20 cellular contexts compared by ENCODE assay signal in the genomic region with DNA sequence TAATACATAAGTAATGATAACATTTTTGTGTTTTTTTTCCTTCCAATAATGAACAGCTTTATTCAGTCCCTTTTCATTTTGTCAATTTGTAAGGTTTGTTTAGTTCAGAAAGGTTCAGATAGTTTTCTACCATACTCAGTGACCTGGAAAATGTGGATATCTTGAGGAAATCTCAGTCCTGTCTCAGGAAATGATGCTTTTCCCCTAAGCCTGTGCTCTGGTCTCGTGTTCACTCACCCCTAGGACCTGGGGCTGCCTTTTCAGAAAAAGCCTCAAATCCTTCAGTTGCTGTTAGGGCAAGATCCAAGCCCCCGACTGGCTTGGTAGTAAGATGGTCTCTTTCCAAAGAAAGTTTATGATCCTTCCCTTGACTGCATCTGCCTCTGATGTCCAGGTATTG. TPM values are rescaled to one million over a fixed set of nuclear protein-coding genes. Genes with fewer than 3 reads are reported as not detected.
A peak's percentile ranks its signal among the peaks of the same experiment; 100 is the strongest.
DNase-seq lines count a peak whose midpoint lies in the region; ATAC-seq and TF ChIP-seq lines count a peak whose summit lies in the region.
"Had no signal": no experiment of that assay in that cellular context is flagged by ENCODE, and none has a peak within 500 bp of the region (broad histone marks: within the 10 kb centered on the region; RNA-seq: fewer than 3 reads in every experiment).

No MANE protein-coding gene starts in this region.

- H3K27me3 Mint-ChIP-seq in endothelial cell (ENCODE audit: unreplicated experiment) (no peaks in the 10 kb centered on the region), T-cell (peaks cover 11 to 14% of the 10 kb centered on the region in 2 donors)

- H3K27me3 ChIP-seq in BLaER1: no peaks in the 10 kb centered on the region
- no peaks in the 10 kb centered on the region for H3K27me3 ChIP-seq in BLaER1 treated with 17β-estradiol and CSF1 and Interleukin-3, amounts not matched to agents 10 nM and 100 nM
- H3K27me3 ChIP-seq in gastrocnemius medialis: no peaks in the 10 kb centered on the region

- CTCF ChIA-PET in T-cell (lab: Charles Lee): no interaction called here

- H3K27ac ChIP-seq in BLaER1 (no peak overlapping the region), gastrocnemius medialis (peak overlapping the region in 3 of 4 donors; percentile 31 to 52 (median 33))
- H3K27ac ChIP-seq in BLaER1 treated with 17β-estradiol and CSF1 and Interleukin-3, amounts not matched to agents 10 nM and 100 nM: no peak overlapping the region
- H3K27ac ChIP-seq: GM23248 had no signal

- H4K20me1 ChIP-seq in BLaER1: no peaks in the 10 kb centered on the region
- no peaks in the 10 kb centered on the region for H4K20me1 ChIP-seq in BLaER1 treated with 17β-estradiol and CSF1 and Interleukin-3, amounts not matched to agents 10 nM and 100 nM

- intact Hi-C loops in gastrocnemius medialis (cut with DNase I; ENCODE audit: low total_unique reads): no loop called here

- H3K9ac ChIP-seq in BLaER1: no peak overlapping the region
- H3K9ac ChIP-seq in BLaER1 treated with 17β-estradiol and CSF1 and Interleukin-3, amounts not matched to agents 10 nM and 100 nM: no peak overlapping the region
- H3K9ac ChIP-seq: GM23248 had no signal

- H3K4me1 Mint-ChIP-seq in endothelial cell (ENCODE audit: unreplicated experiment): peaks cover 22% of the 10 kb centered on the region
- peaks cover 0 to 2% (median under 1%) of the 10 kb centered on the region in 3 donors for H3K4me1 Mint-ChIP-seq in T-cell

- H3K36me3 Mint-ChIP-seq in endothelial cell (ENCODE audit: low read depth, unreplicated experiment) (no peaks in the 10 kb centered on the region), T-cell (no peaks in the 10 kb centered on the region)
- H3K36me3 Mint-ChIP-seq: CD8-positive, alpha-beta memory T cell had no signal

- POLR2A ChIA-PET in T-cell (lab: Charles Lee): no interaction called here

- H3K36me3 ChIP-seq in BLaER1 (no peaks in the 10 kb centered on the region), gastrocnemius medialis (no peaks in the 10 kb centered on the region)
- H3K36me3 ChIP-seq in BLaER1 treated with 17β-estradiol and CSF1 and Interleukin-3, amounts not matched to agents 10 nM and 100 nM: peaks cover 0 to 22% (median 0%) of the 10 kb centered on the region in 11 experiments; a peak in 3 of 22 replicates

- H3K9me3 ChIP-seq in BLaER1: peaks cover 23% of the 10 kb centered on the region
- peaks cover 15 to 21% (median 18%) of the 10 kb centered on the region in 11 experiments for H3K9me3 ChIP-seq in BLaER1 treated with 17β-estradiol and CSF1 and Interleukin-3, amounts not matched to agents 10 nM and 100 nM (replicated peaks in 1 of 11)
- no peaks in the 10 kb centered on the region for H3K9me3 ChIP-seq in gastrocnemius medialis

- H3K4me2 ChIP-seq in BLaER1: peak overlapping the region; percentile 63
- H3K4me2 ChIP-seq in BLaER1 treated with 17β-estradiol and CSF1 and Interleukin-3, amounts not matched to agents 10 nM and 100 nM: peak overlapping the region in 9 of 11 experiments; percentile 44 to 69 (median 62); a peak in 17 of 22 replicates

- H3K4me3 Mint-ChIP-seq in endothelial cell (ENCODE audit: unreplicated experiment) (no peak overlapping the region), T-cell (no peak overlapping the region)
- H3K4me3 Mint-ChIP-seq: CD14-positive monocyte; CD4-positive, alpha-beta T cell; CD8-positive, alpha-beta memory T cell had no signal

- H3K4me1 ChIP-seq in BLaER1 (peaks cover 15% of the 10 kb centered on the region), gastrocnemius medialis (no peaks in the 10 kb centered on the region)
- peaks cover 10 to 25% (median 16%) of the 10 kb centered on the region in 10 experiments for H3K4me1 ChIP-seq in BLaER1 treated with 17β-estradiol and CSF1 and Interleukin-3, amounts not matched to agents 10 nM and 100 nM

- DNase-seq in endothelial cell (ENCODE audit: low spot score) (no peak), gastrocnemius medialis (no peak), T-cell (no peak), foreskin melanocyte (no peak)
- DNase-seq: CD4-positive, alpha-beta T cell; CD8-positive, alpha-beta memory T cell; DMS 273 treated with DMSO at 0.1 percent for 48 hours; DMS79; EL; GDM1; GM23248; H7; HCEC 1CT had no signal

- TF ChIP-seq CTCF in endothelial cell (IDR thresholded peaks at IDR 0.05; ENCODE audit: unreplicated experiment): no peak
- TF ChIP-seq CTCF in gastrocnemius medialis (IDR thresholded peaks at IDR 0.05 in 4 of 5, conservative IDR thresholded peaks at IDR 0.05 in 1 of 5): no peak

- ATAC-seq in gastrocnemius medialis (no peak), T-cell (replicated peaks in 1 of 4) (no peak)
- ATAC-seq: GM12878 had no signal

- no peak for TF ChIP-seq POLR2A in gastrocnemius medialis (IDR thresholded peaks at IDR 0.05)

- H3K9me3 Mint-ChIP-seq in endothelial cell (ENCODE audit: unreplicated experiment) (no peaks in the 10 kb centered on the region), T-cell (peaks cover 0 to 2% (median 0%) of the 10 kb centered on the region in 3 donors)

- in situ Hi-C loops in gastrocnemius medialis (cut with MboI; ENCODE audit: low sequenced_read_pairs in 4 of 4): no loop called here

- H3K4me3 ChIP-seq in BLaER1: no peak overlapping the region
- no peak overlapping the region for H3K4me3 ChIP-seq in BLaER1 treated with 17β-estradiol and CSF1 and Interleukin-3, amounts not matched to agents 10 nM and 100 nM
- H3K4me3 ChIP-seq in gastrocnemius medialis: no peak overlapping the region
- H3K4me3 ChIP-seq: GM12878, GM23248 had no signal

- H3K27ac Mint-ChIP-seq in endothelial cell (ENCODE audit: unreplicated experiment): peak overlapping the region; percentile 27
- no peak overlapping the region for H3K27ac Mint-ChIP-seq in T-cell
- H3K27ac Mint-ChIP-seq: CD14-positive monocyte; CD4-positive, alpha-beta T cell; CD8-positive, alpha-beta memory T cell had no signal

RNA-seq across cellular contexts. Expression of a gene that starts 21.8 kb away (rescaled TPM):
- not detected for total RNA-seq in endothelial cell (ENCODE audit: unreplicated experiment)
- 10 to 100 TPM in 3 of 4 donors, 1 to 10 TPM in 1; 4.6 to 26.6 (median 18.8) TPM for total RNA-seq in gastrocnemius medialis
- 1 to 10 TPM in 2 of 5 donors, under 1 TPM in 3; 0.32 to 1.5 (median 0.99) TPM for total RNA-seq in T-cell
- total RNA-seq: A172, A673, GM23248, H1, H7 had no signal

Comparison
In these comparisons a context has a peak if more than half of its experiments do, and no peak if none do; other contexts are left out.
1. H3K27ac ChIP-seq: peak in gastrocnemius medialis (3 of 4); none in BLaER1 (single experiment) and BLaER1 treated with 17β-estradiol and CSF1 and Interleukin-3, amounts not matched to agents 10 nM and 100 nM (0 of 11).